7 cellular contexts compared by ENCODE assay signal in the genomic region with DNA sequence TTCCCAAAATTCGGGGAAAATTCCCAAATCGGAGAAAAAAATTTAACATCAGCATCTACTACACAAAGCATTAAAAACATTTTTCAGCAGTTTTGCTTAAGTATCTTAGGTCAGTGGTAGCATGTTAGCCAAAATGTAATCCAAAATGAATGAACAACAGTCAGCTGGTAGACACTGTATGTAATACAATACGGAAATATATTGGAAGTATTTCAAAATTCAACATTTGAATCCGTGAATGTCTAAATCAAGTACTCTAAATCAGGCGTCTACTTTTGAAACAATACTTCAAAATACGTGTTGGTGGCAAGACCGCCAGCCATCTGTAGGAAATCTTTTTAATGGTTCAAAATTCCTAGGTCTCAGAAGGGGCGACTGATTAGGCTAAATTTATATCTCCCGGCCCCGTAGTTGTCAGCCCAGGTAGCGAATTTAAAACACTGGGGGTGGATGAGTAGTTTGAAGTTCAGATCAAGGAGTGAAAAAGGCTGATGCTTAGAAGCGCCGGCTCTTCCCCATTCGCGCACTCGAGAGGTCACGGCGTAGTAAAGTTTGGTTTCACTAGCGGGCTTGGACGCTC. TPM values are rescaled to one million over a fixed set of nuclear protein-coding genes. Genes with fewer than 3 reads are reported as not detected.
DNase-seq lines count a peak whose midpoint lies in the region; ATAC-seq and TF ChIP-seq lines count a peak whose summit lies in the region.

No MANE protein-coding gene starts in this region.

- no peaks in the 10 kb centered on the region for H3K27me3 Mint-ChIP-seq in IgD-negative memory B cell
- no peaks in the 10 kb centered on the region for H3K27me3 Mint-ChIP-seq in activated T-cell treated with anti-CD3 and anti-CD28 coated beads, Interleukin-2, amount 50 U/mL, for 72 hours (ENCODE audit: low read depth)

- no peaks in the 10 kb centered on the region for H3K27me3 ChIP-seq in gastrocnemius medialis

- H3K9me3 Mint-ChIP-seq in IgD-negative memory B cell: no peaks in the 10 kb centered on the region
- peaks cover 0 to 2% of the 10 kb centered on the region in 2 donors for H3K9me3 Mint-ChIP-seq in activated T-cell treated with anti-CD3 and anti-CD28 coated beads, Interleukin-2, amount 50 U/mL, for 72 hours

- TF ChIP-seq POLR2A in gastrocnemius medialis (IDR thresholded peaks at IDR 0.05): no peak

- H3K27ac ChIP-seq in gastrocnemius medialis: peak overlapping the region; percentile 99 to 100 (median 100)

- peaks cover 50 to 54% of the 10 kb centered on the region in 2 donors for H3K4me1 ChIP-seq in gastrocnemius medialis

- peak overlapping the region; percentile 95 to 99 (median 98) for H3K4me3 Mint-ChIP-seq in IgD-negative memory B cell
- H3K4me3 Mint-ChIP-seq in activated T-cell treated with anti-CD3 and anti-CD28 coated beads, Interleukin-2, amount 50 U/mL, for 72 hours: peak overlapping the region; percentile 93 to 97

- H3K4me3 ChIP-seq in GM12875 (ENCODE audit: low read depth, low read length) (peak overlapping the region; percentile 97), gastrocnemius medialis (peak overlapping the region; percentile 90 to 99 (median 90))

- H3K36me3 ChIP-seq in gastrocnemius medialis: no peaks in the 10 kb centered on the region

- DNase-seq in activated T-cell treated with anti-CD3 and anti-CD28 coated beads, Interleukin-2, amount 50 U/mL, for 72 hours: peak; percentile 63 to 64
- DNase-seq in left cardiac atrium (no peak), gastrocnemius medialis (peak in 1 of 2 donors; percentile 62), GOT3 (lab: John Stamatoyannopoulos, UW) (no peak)

- intact Hi-C loops in left cardiac atrium (cut with DNase I) (no loop called here), gastrocnemius medialis (cut with DNase I; ENCODE audit: low total_unique reads) (no loop called here)

- in situ Hi-C loops in gastrocnemius medialis (cut with MboI; ENCODE audit: low sequenced_read_pairs in 4 of 4): loop anchor here in 3 of 4 donors (10.0 to 25.0 kb wide), 4 partner anchors 255 to 698 kb away; partner anchors contain the start of gene SLC38A2 (in 1 of the 3)

- TF ChIP-seq CTCF in GM12875 (IDR thresholded peaks at IDR 0.05; ENCODE audit: borderline replicate concordance, insufficient read depth, low read depth, low read length) (no peak), gastrocnemius medialis (IDR thresholded peaks at IDR 0.05 in 4 of 5, conservative IDR thresholded peaks at IDR 0.05 in 1 of 5) (no peak)

- peaks cover 40 to 55% (median 44%) of the 10 kb centered on the region in 3 donors for H3K4me1 Mint-ChIP-seq in IgD-negative memory B cell
- H3K4me1 Mint-ChIP-seq in activated T-cell treated with anti-CD3 and anti-CD28 coated beads, Interleukin-2, amount 50 U/mL, for 72 hours (ENCODE audit: low read depth): peaks cover 60% of the 10 kb centered on the region

- H3K9me3 ChIP-seq in gastrocnemius medialis: no peaks in the 10 kb centered on the region

- ATAC-seq in GM21515 (IDR thresholded peaks at IDR 0.05; ENCODE audit: unreplicated experiment) (peak; percentile 8), left cardiac atrium (peak; percentile 23 to 46), gastrocnemius medialis (peak; percentile 26 to 31)
- ATAC-seq in activated T-cell treated with anti-CD3 and anti-CD28 coated beads, Interleukin-2, amount 50 U/mL, for 72 hours (replicated peaks in 1 of 2): peak; percentile 6 to 10

- peaks cover 2% of the 10 kb centered on the region for H3K36me3 Mint-ChIP-seq in IgD-negative memory B cell
- H3K36me3 Mint-ChIP-seq in activated T-cell treated with anti-CD3 and anti-CD28 coated beads, Interleukin-2, amount 50 U/mL, for 72 hours (ENCODE audit: insufficient read depth in 2 of 2): peaks cover 15 to 20% of the 10 kb centered on the region in 2 donors

- peak overlapping the region; percentile 98 to 100 (median 98) for H3K27ac Mint-ChIP-seq in IgD-negative memory B cell
- H3K27ac Mint-ChIP-seq in activated T-cell treated with anti-CD3 and anti-CD28 coated beads, Interleukin-2, amount 50 U/mL, for 72 hours: peak overlapping the region; percentile 98

RNA-seq across cellular contexts. Expression of gene SCAF11, which starts 1.0 kb away (rescaled TPM):
- polyA plus RNA-seq in IgD-negative memory B cell: 123 TPM
- 100 to 1,000 TPM; 114 to 118 TPM for total RNA-seq in activated T-cell treated with anti-CD3 and anti-CD28 coated beads, Interleukin-2, amount 50 U/mL, for 72 hours
- total RNA-seq in left cardiac atrium (10 to 100 TPM; 74.7 to 89.2 TPM), gastrocnemius medialis (100 to 1,000 TPM in 1 of 4 donors, 10 to 100 TPM in 3; 69.9 to 101 (median 97.7) TPM)

Comparison
In these comparisons a context has a peak if more than half of its experiments do, and no peak if none do; other contexts are left out.
1. DNase-seq: peak in activated T-cell treated with anti-CD3 and anti-CD28 coated beads, Interleukin-2, amount 50 U/mL, for 72 hours (2 of 2); none in left cardiac atrium (single experiment) and GOT3 (single experiment).
2. Peak in every context shown above with its lines, with median percentiles within 50 percentile points of each other: ATAC-seq.